In genomic region chr1:182303778-182304177, GRCh38 we compare ENCODE assay signal across 11 cellular contexts.
DNase-seq lines count a peak whose midpoint lies in the region; ATAC-seq, FAIRE-seq and TF ChIP-seq lines count a peak whose summit lies in the region.
"Had no signal": no experiment of that assay in that cellular context is flagged by ENCODE, and none has a peak within 500 bp of the region (broad histone marks: within the 10 kb centered on the region; RNA-seq: fewer than 3 reads in every experiment).

No MANE protein-coding gene starts in this region.

- no peaks in the 10 kb centered on the region for H3K9me2 ChIP-seq in SK-N-SH

- H2AFZ ChIP-seq in SK-N-SH (ENCODE audit: low read depth) = no peak overlapping the region

- POLR2A ChIA-PET in SK-N-SH (lab: Yijun Ruan, JAX) = no interaction called here

- H4K20me1 ChIP-seq in SK-N-SH (ENCODE audit: insufficient read depth) = no peaks in the 10 kb centered on the region

- no peaks in the 10 kb centered on the region for H3F3A ChIP-seq in SK-N-SH (replicated peaks; ENCODE audit: insufficient read depth)

- H3K9ac ChIP-seq in SK-N-SH = no peak overlapping the region

- H3K36me3 ChIP-seq in SK-N-SH (replicated peaks in 1 of 2; ENCODE audit: control insufficient read depth in 1 of 2, insufficient read depth in 2 of 2, low read length in 1 of 2) = no peaks in the 10 kb centered on the region
- H3K36me3 ChIP-seq: cardiac muscle cell had no signal

- CTCF ChIA-PET in SK-N-SH (lab: Yijun Ruan, JAX) = no interaction called here

- no peaks in the 10 kb centered on the region for H3K9me3 ChIP-seq in SK-N-SH

- ATAC-seq in GM19455 (IDR thresholded peaks at IDR 0.05; ENCODE audit: unreplicated experiment) (peak; percentile 88), HG03066 (IDR thresholded peaks at IDR 0.05; ENCODE audit: low read depth, unreplicated experiment) (peak; percentile 86)
- ATAC-seq: left cardiac atrium had no signal

- no peak overlapping the region for H3K4me3 ChIP-seq in SK-N-SH (ENCODE audit: low read depth in 2 of 2, low read length in 1 of 2)
- H3K4me3 ChIP-seq: cardiac muscle cell had no signal

- H3K27me3 ChIP-seq in SK-N-SH (ENCODE audit: insufficient read depth) = no peaks in the 10 kb centered on the region
- H3K27me3 ChIP-seq: cardiac muscle cell had no signal

- no peak for TF ChIP-seq EP300 in SK-N-SH (IDR thresholded peaks at IDR 0.05; ENCODE audit: borderline replicate concordance in 1 of 2, low read depth in 1 of 2, low read length in 1 of 2)

- no peak for TF ChIP-seq CTCF in SK-N-SH (IDR thresholded peaks at IDR 0.05)

- peak; percentile 55 for FAIRE-seq in GM12891 (lab: Jason Lieb, UNC)

- H3K27ac ChIP-seq in SK-N-SH (ENCODE audit: low read depth in 2 of 2, low read length in 1 of 2) = no peak overlapping the region
- H3K27ac ChIP-seq: cardiac muscle cell had no signal

- H3K4me1 ChIP-seq in SK-N-SH (ENCODE audit: control insufficient read depth in 1 of 2, insufficient read depth in 2 of 2, low read depth in 1 of 2, low read length in 1 of 2) = peaks cover 0 to 4% of the 10 kb centered on the region in 2 experiments; a peak in 1 of 4 replicates

- DNase-seq in GM12891 (ENCODE audit: insufficient read length, low spot score) = peak; percentile 13
- DNase-seq in RPMI8226 = peak; percentile 8
- no peak for DNase-seq in A172 (ENCODE audit: low spot score)
- no peak for DNase-seq in SK-N-SH
- no peak for DNase-seq in stimulated activated naive CD4-positive, alpha-beta T cell treated with Interleukin-2 at 50 U/mL for 16 hours (lab: John Stamatoyannopoulos, UW)
- DNase-seq in putamen (ENCODE audit: low spot score) = no peak
- DNase-seq: left cardiac atrium, NCI-H226 had no signal

- TF ChIP-seq POLR2A in GM12891 (IDR thresholded peaks at IDR 0.05; ENCODE audit: low read depth, low read length) = no peak

- no peaks in the 10 kb centered on the region for H3K79me2 ChIP-seq in SK-N-SH (ENCODE audit: insufficient read depth)

- H3K4me2 ChIP-seq in SK-N-SH = no peak overlapping the region

- 7% methylated on average over 2 of the region's 2 CpGs for WGBS in SK-N-SH (ENCODE audit: low lambda C conversion rate)

- TF ChIP-seq RAD21 in SK-N-SH (IDR thresholded peaks at IDR 0.05; ENCODE audit: low read length) = no peak

TF ChIP-seq in GM12891, 5 proteins besides CTCF, POLR2A, EP300 and RAD21:
- no peak for TF ChIP-seq TAF1 (IDR thresholded peaks at IDR 0.05; ENCODE audit: low read depth, low read length)
- TF ChIP-seq POU2F2 (IDR thresholded peaks at IDR 0.05; ENCODE audit: low read depth, low read length) = no peak
- no peak for TF ChIP-seq PAX5 (IDR thresholded peaks at IDR 0.05; ENCODE audit: insufficient read depth, low read length, severe bottlenecking)
- TF ChIP-seq POLR2AphosphoS5 (IDR thresholded peaks at IDR 0.05; ENCODE audit: low read depth, low read length) = no peak
- TF ChIP-seq SPI1 (IDR thresholded peaks at IDR 0.05; ENCODE audit: low read depth, low read length) = no peak

TF ChIP-seq in SK-N-SH, 30 proteins besides CTCF, POLR2A, EP300 and RAD21:
- TF ChIP-seq POLR2AphosphoS5 (IDR thresholded peaks at IDR 0.05; ENCODE audit: low read depth, low read length) = no peak
- no peak for TF ChIP-seq RCOR1 (IDR thresholded peaks at IDR 0.05; ENCODE audit: low read length)
- no peak for TF ChIP-seq RXRA (IDR thresholded peaks at IDR 0.05; ENCODE audit: borderline replicate concordance, low read depth)
- no peak for TF ChIP-seq USF2 (IDR thresholded peaks at IDR 0.05; ENCODE audit: borderline replicate concordance, low read depth, low read length)
- no peak for TF ChIP-seq MAX (IDR thresholded peaks at IDR 0.05; ENCODE audit: low read depth)
- no peak for TF ChIP-seq YY1 (IDR thresholded peaks at IDR 0.05; ENCODE audit: low read depth)
- TF ChIP-seq RFX5 (IDR thresholded peaks at IDR 0.05; ENCODE audit: low read length) = no peak
- TF ChIP-seq TEAD4 (IDR thresholded peaks at IDR 0.05; ENCODE audit: borderline replicate concordance, insufficient read depth) = no peak
- TF ChIP-seq USF1 (IDR thresholded peaks at IDR 0.05; ENCODE audit: borderline replicate concordance, low read depth) = no peak
- no peak for TF ChIP-seq NRF1 (IDR thresholded peaks at IDR 0.05; ENCODE audit: low read depth, low read length)
- no peak for TF ChIP-seq EZH2phosphoT487 (IDR thresholded peaks at IDR 0.05; ENCODE audit: borderline replicate concordance, low read depth)
- no peak for TF ChIP-seq MXI1 (IDR thresholded peaks at IDR 0.05; ENCODE audit: low read depth, low read length)
- TF ChIP-seq MEF2A (IDR thresholded peaks at IDR 0.05; ENCODE audit: borderline replicate concordance, low read depth) = no peak
- TF ChIP-seq IRF3 (IDR thresholded peaks at IDR 0.05; ENCODE audit: low read depth, low read length) = no peak
- no peak for TF ChIP-seq TCF12 (IDR thresholded peaks at IDR 0.05)
TF ChIP-seq in SK-N-SH: peak in this region for 0.

Comparison
In these comparisons a context has a peak if more than half of its experiments do, and no peak if none do; other contexts are left out.
1. DNase-seq: peak in GM12891 (single experiment) and RPMI8226 (single experiment); none in A172 (single experiment), SK-N-SH (single experiment), stimulated activated naive CD4-positive, alpha-beta T cell treated with Interleukin-2 at 50 U/mL for 16 hours (single experiment) and putamen (single experiment).